In genomic region chr10:70742537-70743429, GRCh38 we compare ENCODE assay signal across 1 cellular context.
TF ChIP-seq lines count a peak whose summit lies in the region.

No MANE protein-coding gene starts in this region.

TF ChIP-seq in HepG2, 621 proteins besides CTCF, POLR2A, EP300 and RAD21 (continued from another document):
- TF ChIP-seq ZNF800 (CRISPR knock-in tag; IDR thresholded peaks at IDR 0.05) (no peak), ZNF652 (CRISPR knock-in tag; IDR thresholded peaks at IDR 0.05; ENCODE audit: borderline replicate concordance, low read depth) (no peak), KDM4B (CRISPR knock-in tag; IDR thresholded peaks at IDR 0.05) (no peak), GLMP (CRISPR knock-in tag; IDR thresholded peaks at IDR 0.05; ENCODE audit: borderline replicate concordance) (no peak), ZNF329 (CRISPR knock-in tag; IDR thresholded peaks at IDR 0.05; ENCODE audit: low read depth) (no peak), NR3C1 (CRISPR knock-in tag; IDR thresholded peaks at IDR 0.05) (no peak), SNRNP70 (IDR thresholded peaks at IDR 0.05; ENCODE audit: low read depth, low read length) (no peak), ELF3 (CRISPR knock-in tag; IDR thresholded peaks at IDR 0.05) (0 out of 2 replicates have a peak, but pooled peaks have one; percentile 55), ZIK1 (CRISPR knock-in tag; IDR thresholded peaks at IDR 0.05; ENCODE audit: borderline replicate concordance, low read depth) (no peak), ZNF280B (CRISPR knock-in tag; IDR thresholded peaks at IDR 0.05; ENCODE audit: borderline replicate concordance) (no peak), ZNF614 (CRISPR knock-in tag; IDR thresholded peaks at IDR 0.05; ENCODE audit: borderline replicate concordance) (no peak), AFF4 (CRISPR knock-in tag; IDR thresholded peaks at IDR 0.05) (no peak), ESRRA (CRISPR knock-in tag; IDR thresholded peaks at IDR 0.05; ENCODE audit: low read depth) (no peak), MBD4 (IDR thresholded peaks at IDR 0.05; ENCODE audit: borderline replicate concordance, low read length) (no peak)
TF ChIP-seq in HepG2: peak in this region for 24.
